In the genomic region with DNA sequence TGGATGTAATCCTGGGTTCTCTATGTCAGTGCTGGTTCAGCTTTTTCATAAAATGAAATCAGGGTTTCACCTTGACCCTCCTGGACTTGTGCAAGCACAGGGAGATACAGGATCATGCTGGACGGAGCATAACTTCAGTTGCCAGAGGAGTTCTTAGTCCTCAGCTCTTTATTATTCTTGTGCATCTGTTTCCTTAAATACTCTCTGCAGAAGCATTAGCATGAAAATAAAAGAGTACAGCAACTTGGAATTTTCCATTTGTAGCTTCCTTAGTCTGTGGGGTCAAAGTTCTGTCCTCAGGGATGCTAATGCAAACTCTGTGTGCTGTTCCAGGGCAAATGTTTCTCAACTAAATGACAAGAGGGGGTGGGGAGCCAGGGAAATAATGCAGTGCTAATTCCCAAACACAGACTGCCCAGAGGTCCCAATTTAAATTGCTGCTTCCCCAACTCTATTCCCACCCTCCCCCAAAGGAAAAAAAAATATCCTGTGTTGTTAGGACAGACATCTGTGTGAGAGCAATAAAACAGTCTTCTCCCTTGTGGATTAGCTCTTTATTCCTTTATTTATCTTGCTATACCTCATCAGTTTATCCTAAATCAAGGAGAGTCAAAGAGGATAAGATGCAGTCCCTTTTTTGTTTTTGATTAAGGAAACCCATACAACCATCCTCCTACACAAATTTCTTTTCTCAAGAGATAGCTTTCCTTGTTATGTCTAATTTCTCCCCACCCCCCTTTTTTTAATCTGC, we compare ENCODE assay signal across 16 cellular contexts.
A peak's percentile ranks its signal among the peaks of the same experiment; 100 is the strongest.
DNase-seq lines count a peak whose midpoint lies in the region; ATAC-seq and TF ChIP-seq lines count a peak whose summit lies in the region.
"Had no signal": no experiment of that assay in that cellular context is flagged by ENCODE, and none has a peak within 500 bp of the region (broad histone marks: within the 10 kb centered on the region; RNA-seq: fewer than 3 reads in every experiment).

No MANE protein-coding gene starts in this region.

- DNase-seq in ELF-1 (ENCODE audit: low read depth, low spot score) (peak; percentile 17), cardiac fibroblast (ENCODE audit: low read depth in 2 of 2) (peak; percentile 31 to 37), right cardiac atrium (no peak), pons (ENCODE audit: low spot score) (peak; percentile 7), DMS153 (lab: John Stamatoyannopoulos, UW) (no peak), T-helper 9 cell (no peak), foreskin melanocyte (no peak), mesenteric fat pad (ENCODE audit: low spot score) (no peak)
- DNase-seq: activated CD8-positive, alpha-beta T cell treated with anti-CD3 and anti-CD28 coated beads for 36 hours; activated gamma-delta T cell; NCI-H1417; NCI-H510A treated with DMSO at 0.1 percent for 48 hours; stimulated activated CD4-positive, alpha-beta T cell treated with anti-CD3 and anti-CD28 coated beads, Interleukin-15, amount 100 ng/mL, for 24 hours; T1000 had no signal

- no peak overlapping the region for H3K4me3 ChIP-seq in cardiac fibroblast (replicated peaks in 1 of 2; ENCODE audit: low read depth in 2 of 2, low read length in 2 of 2)
- H3K4me3 ChIP-seq in right cardiac atrium (ENCODE audit: low read length): no peak overlapping the region
- H3K4me3 ChIP-seq: cardiac muscle cell had no signal

- no peaks in the 10 kb centered on the region for H3K27me3 ChIP-seq in right cardiac atrium (ENCODE audit: control insufficient read depth, insufficient read depth)
- H3K27me3 ChIP-seq: cardiac muscle cell had no signal

- TF ChIP-seq CTCF in cardiac fibroblast (IDR thresholded peaks at IDR 0.05; ENCODE audit: low read depth, low read length): no peak

- 42% methylated on average over 1 of the region's 1 CpG for whole genome bisulfite sequencing in right cardiac atrium

- no peak overlapping the region for H3K27ac ChIP-seq in right cardiac atrium (ENCODE audit: low read length)
- H3K27ac ChIP-seq: cardiac muscle cell, RWPE1 had no signal

- H3K9me3 ChIP-seq in right cardiac atrium (ENCODE audit: control insufficient read depth, low read length): no peaks in the 10 kb centered on the region

- intact Hi-C loops in right cardiac atrium (cut with DNase I): no loop called here

- peak; percentile 60 to 83 for ATAC-seq in right cardiac atrium
- ATAC-seq: activated CD8-positive, alpha-beta T cell treated with anti-CD3 and anti-CD28 coated beads for 36 hours had no signal

- peaks cover 3% of the 10 kb centered on the region for H3K4me1 ChIP-seq in right cardiac atrium (ENCODE audit: control insufficient read depth, insufficient read depth, low read length)

Comparison
In these comparisons a context has a peak if more than half of its experiments do, and no peak if none do; other contexts are left out.
1. DNase-seq: peak in ELF-1 (single experiment), cardiac fibroblast (2 of 2) and pons (single experiment); none in right cardiac atrium (0 of 3), DMS153 (single experiment), T-helper 9 cell (single experiment), foreskin melanocyte (single experiment) and mesenteric fat pad (single experiment).